Comparison of ENCODE assay signal across 1 cellular context in the genomic region with DNA sequence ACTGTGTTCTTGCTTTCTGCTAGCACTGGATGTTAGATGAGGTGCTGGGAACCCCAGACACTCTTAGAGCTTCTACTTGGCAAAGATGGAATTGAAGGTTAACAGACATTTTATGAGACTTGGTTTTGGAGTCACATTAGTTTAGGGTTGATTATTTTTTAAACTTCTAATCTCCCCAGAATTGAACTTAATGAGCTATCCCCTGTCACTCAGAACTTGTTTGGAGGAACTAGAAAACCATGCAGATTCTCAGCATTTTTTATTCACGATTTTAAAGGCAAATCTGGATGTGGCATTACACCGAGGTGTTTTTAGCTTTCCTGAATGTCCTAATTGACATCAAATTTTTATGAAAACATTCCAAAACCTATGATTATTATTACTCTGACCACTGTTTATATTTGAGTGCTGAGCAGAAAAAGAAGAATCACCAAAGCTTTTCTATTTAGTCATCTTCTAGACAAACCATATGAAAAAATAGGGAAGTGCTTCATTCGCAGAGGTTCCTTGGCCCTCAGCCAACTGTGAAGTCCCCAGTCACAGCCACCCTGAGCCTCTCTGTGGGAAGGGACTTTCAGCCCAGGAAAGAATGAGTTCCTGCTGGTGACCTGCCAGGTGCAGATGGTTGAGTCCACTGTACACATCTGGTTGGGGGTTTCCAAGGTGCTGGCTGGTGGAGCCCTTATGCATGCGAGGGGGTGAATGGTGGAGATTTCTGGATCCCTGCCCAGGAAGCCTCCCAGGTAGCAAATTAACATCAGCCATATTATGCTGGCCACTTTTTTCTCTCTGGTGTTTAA.
TF ChIP-seq lines count a peak whose summit lies in the region.

No MANE protein-coding gene starts in this region.

TF ChIP-seq in GM12878, 131 proteins besides CTCF, POLR2A, EP300 and RAD21 (continued from another document and continues in another):
- TF ChIP-seq, protein P1, sequence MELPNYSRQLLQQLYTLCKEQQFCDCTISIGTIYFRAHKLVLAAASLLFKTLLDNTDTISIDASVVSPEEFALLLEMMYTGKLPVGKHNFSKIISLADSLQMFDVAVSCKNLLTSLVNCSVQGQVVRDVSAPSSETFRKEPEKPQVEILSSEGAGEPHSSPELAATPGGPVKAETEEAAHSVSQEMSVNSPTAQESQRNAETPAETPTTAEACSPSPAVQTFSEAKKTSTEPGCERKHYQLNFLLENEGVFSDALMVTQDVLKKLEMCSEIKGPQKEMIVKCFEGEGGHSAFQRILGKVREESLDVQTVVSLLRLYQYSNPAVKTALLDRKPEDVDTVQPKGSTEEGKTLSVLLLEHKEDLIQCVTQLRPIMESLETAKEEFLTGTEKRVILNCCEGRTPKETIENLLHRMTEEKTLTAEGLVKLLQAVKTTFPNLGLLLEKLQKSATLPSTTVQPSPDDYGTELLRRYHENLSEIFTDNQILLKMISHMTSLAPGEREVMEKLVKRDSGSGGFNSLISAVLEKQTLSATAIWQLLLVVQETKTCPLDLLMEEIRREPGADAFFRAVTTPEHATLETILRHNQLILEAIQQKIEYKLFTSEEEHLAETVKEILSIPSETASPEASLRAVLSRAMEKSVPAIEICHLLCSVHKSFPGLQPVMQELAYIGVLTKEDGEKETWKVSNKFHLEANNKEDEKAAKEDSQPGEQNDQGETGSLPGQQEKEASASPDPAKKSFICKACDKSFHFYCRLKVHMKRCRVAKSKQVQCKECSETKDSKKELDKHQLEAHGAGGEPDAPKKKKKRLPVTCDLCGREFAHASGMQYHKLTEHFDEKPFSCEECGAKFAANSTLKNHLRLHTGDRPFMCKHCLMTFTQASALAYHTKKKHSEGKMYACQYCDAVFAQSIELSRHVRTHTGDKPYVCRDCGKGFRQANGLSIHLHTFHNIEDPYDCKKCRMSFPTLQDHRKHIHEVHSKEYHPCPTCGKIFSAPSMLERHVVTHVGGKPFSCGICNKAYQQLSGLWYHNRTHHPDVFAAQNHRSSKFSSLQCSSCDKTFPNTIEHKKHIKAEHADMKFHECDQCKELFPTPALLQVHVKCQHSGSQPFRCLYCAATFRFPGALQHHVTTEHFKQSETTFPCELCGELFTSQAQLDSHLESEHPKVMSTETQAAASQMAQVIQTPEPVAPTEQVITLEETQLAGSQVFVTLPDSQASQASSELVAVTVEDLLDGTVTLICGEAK (IDR thresholded peaks at IDR 0.05; ENCODE audit: borderline replicate concordance) = 0 out of 2 replicates have a peak, but pooled peaks have one; percentile 16
- TF ChIP-seq, protein P2, sequence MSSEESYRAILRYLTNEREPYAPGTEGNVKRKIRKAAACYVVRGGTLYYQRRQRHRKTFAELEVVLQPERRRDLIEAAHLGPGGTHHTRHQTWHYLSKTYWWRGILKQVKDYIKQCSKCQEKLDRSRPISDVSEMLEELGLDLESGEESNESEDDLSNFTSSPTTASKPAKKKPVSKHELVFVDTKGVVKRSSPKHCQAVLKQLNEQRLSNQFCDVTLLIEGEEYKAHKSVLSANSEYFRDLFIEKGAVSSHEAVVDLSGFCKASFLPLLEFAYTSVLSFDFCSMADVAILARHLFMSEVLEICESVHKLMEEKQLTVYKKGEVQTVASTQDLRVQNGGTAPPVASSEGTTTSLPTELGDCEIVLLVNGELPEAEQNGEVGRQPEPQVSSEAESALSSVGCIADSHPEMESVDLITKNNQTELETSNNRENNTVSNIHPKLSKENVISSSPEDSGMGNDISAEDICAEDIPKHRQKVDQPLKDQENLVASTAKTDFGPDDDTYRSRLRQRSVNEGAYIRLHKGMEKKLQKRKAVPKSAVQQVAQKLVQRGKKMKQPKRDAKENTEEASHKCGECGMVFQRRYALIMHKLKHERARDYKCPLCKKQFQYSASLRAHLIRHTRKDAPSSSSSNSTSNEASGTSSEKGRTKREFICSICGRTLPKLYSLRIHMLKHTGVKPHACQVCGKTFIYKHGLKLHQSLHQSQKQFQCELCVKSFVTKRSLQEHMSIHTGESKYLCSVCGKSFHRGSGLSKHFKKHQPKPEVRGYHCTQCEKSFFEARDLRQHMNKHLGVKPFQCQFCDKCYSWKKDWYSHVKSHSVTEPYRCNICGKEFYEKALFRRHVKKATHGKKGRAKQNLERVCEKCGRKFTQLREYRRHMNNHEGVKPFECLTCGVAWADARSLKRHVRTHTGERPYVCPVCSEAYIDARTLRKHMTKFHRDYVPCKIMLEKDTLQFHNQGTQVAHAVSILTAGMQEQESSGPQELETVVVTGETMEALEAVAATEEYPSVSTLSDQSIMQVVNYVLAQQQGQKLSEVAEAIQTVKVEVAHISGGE (CRISPR knock-in tag; IDR thresholded peaks at IDR 0.05) = no peak
- TF ChIP-seq SPI1 (IDR thresholded peaks at IDR 0.05; ENCODE audit: borderline replicate concordance, insufficient read depth, low read depth, low read length) (peak; percentile 100), BMI1 (IDR thresholded peaks at IDR 0.05; ENCODE audit: borderline replicate concordance) (peak; percentile 69; the same call in 1 of the 2 replicates), RBBP5 (conservative IDR thresholded peaks at IDR 0.05) (no peak), MEF2A (IDR thresholded peaks at IDR 0.05; ENCODE audit: insufficient read depth, low read depth, low read length) (peak; percentile 65; the same call in 1 of the 2 replicates), CHD2 (IDR thresholded peaks at IDR 0.05; ENCODE audit: borderline replicate concordance, low read depth, low read length) (peak; percentile 85), ZBED1 (IDR thresholded peaks at IDR 0.05; ENCODE audit: borderline replicate concordance) (peak; percentile 80; the same call in 1 of the 2 replicates), HDAC6 (IDR thresholded peaks at IDR 0.05; ENCODE audit: unreplicated experiment) (no peak), SIX5 (IDR thresholded peaks at IDR 0.05; ENCODE audit: low read depth, low read length, severe bottlenecking) (peak; percentile 11), WRNIP1 (IDR thresholded peaks at IDR 0.05; ENCODE audit: borderline replicate concordance, low read depth, low read length) (no peak), IKZF1 (conservative IDR thresholded peaks at IDR 0.05) (peak; percentile 96), IKZF2 (IDR thresholded peaks at IDR 0.05) (peak; percentile 97 to 98), MTA3 (IDR thresholded peaks at IDR 0.05; ENCODE audit: borderline replicate concordance, low read length) (peak; percentile 35; the same call in 1 of the 2 replicates), NR2C2 (IDR thresholded peaks at IDR 0.05; ENCODE audit: borderline replicate concordance, control insufficient read depth, insufficient read length, low read depth) (no peak), ASH2L (IDR thresholded peaks at IDR 0.05; ENCODE audit: borderline replicate concordance, low read depth) (no peak), CREM (IDR thresholded peaks at IDR 0.05; ENCODE audit: low read depth) (peak; percentile 87; the same call in 1 of the 2 replicates), JUND (IDR thresholded peaks at IDR 0.05; ENCODE audit: low read depth, low read length) (peak; percentile 85; the same call in 1 of the 2 replicates), PAX8 (IDR thresholded peaks at IDR 0.05) (no peak), CBX3 (IDR thresholded peaks at IDR 0.05; ENCODE audit: borderline replicate concordance, low read depth) (no peak), NFIC (IDR thresholded peaks at IDR 0.05; ENCODE audit: low read depth, low read length) (peak; percentile 94), BHLHE40 (IDR thresholded peaks at IDR 0.05; ENCODE audit: borderline replicate concordance in 1 of 2, low read depth in 2 of 2, low read length in 1 of 2) (peak; percentile 85 to 86), TARDBP (IDR thresholded peaks at IDR 0.05; ENCODE audit: borderline replicate concordance) (no peak), MEF2B (IDR thresholded peaks at IDR 0.05; ENCODE audit: partially characterized antibody, poor library complexity, severe bottlenecking) (peak; percentile 94), RUNX3 (IDR thresholded peaks at IDR 0.05; ENCODE audit: low read length) (peak; percentile 94), NR2C1 (IDR thresholded peaks at IDR 0.05) (no peak)
- TF ChIP-seq, protein P3, sequence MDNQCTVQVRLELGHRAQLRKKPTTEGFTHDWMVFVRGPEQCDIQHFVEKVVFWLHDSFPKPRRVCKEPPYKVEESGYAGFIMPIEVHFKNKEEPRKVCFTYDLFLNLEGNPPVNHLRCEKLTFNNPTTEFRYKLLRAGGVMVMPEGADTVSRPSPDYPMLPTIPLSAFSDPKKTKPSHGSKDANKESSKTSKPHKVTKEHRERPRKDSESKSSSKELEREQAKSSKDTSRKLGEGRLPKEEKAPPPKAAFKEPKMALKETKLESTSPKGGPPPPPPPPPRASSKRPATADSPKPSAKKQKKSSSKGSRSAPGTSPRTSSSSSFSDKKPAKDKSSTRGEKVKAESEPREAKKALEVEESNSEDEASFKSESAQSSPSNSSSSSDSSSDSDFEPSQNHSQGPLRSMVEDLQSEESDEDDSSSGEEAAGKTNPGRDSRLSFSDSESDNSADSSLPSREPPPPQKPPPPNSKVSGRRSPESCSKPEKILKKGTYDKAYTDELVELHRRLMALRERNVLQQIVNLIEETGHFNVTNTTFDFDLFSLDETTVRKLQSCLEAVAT (IDR thresholded peaks at IDR 0.05) = no peak
- TF ChIP-seq, protein P4, sequence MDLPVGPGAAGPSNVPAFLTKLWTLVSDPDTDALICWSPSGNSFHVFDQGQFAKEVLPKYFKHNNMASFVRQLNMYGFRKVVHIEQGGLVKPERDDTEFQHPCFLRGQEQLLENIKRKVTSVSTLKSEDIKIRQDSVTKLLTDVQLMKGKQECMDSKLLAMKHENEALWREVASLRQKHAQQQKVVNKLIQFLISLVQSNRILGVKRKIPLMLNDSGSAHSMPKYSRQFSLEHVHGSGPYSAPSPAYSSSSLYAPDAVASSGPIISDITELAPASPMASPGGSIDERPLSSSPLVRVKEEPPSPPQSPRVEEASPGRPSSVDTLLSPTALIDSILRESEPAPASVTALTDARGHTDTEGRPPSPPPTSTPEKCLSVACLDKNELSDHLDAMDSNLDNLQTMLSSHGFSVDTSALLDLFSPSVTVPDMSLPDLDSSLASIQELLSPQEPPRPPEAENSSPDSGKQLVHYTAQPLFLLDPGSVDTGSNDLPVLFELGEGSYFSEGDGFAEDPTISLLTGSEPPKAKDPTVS (IDR thresholded peaks at IDR 0.05; ENCODE audit: low read depth, low read length) = no peak
- TF ChIP-seq, protein P5, sequence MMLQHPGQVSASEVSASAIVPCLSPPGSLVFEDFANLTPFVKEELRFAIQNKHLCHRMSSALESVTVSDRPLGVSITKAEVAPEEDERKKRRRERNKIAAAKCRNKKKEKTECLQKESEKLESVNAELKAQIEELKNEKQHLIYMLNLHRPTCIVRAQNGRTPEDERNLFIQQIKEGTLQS (IDR thresholded peaks at IDR 0.05; ENCODE audit: borderline replicate concordance, extremely low read depth, low read depth, low read length) = no peak
- TF ChIP-seq, protein P6, sequence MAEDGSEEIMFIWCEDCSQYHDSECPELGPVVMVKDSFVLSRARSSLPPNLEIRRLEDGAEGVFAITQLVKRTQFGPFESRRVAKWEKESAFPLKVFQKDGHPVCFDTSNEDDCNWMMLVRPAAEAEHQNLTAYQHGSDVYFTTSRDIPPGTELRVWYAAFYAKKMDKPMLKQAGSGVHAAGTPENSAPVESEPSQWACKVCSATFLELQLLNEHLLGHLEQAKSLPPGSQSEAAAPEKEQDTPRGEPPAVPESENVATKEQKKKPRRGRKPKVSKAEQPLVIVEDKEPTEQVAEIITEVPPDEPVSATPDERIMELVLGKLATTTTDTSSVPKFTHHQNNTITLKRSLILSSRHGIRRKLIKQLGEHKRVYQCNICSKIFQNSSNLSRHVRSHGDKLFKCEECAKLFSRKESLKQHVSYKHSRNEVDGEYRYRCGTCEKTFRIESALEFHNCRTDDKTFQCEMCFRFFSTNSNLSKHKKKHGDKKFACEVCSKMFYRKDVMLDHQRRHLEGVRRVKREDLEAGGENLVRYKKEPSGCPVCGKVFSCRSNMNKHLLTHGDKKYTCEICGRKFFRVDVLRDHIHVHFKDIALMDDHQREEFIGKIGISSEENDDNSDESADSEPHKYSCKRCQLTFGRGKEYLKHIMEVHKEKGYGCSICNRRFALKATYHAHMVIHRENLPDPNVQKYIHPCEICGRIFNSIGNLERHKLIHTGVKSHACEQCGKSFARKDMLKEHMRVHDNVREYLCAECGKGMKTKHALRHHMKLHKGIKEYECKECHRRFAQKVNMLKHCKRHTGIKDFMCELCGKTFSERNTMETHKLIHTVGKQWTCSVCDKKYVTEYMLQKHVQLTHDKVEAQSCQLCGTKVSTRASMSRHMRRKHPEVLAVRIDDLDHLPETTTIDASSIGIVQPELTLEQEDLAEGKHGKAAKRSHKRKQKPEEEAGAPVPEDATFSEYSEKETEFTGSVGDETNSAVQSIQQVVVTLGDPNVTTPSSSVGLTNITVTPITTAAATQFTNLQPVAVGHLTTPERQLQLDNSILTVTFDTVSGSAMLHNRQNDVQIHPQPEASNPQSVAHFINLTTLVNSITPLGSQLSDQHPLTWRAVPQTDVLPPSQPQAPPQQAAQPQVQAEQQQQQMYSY (CRISPR knock-in tag; IDR thresholded peaks at IDR 0.05) = no peak
- TF ChIP-seq, protein P7, sequence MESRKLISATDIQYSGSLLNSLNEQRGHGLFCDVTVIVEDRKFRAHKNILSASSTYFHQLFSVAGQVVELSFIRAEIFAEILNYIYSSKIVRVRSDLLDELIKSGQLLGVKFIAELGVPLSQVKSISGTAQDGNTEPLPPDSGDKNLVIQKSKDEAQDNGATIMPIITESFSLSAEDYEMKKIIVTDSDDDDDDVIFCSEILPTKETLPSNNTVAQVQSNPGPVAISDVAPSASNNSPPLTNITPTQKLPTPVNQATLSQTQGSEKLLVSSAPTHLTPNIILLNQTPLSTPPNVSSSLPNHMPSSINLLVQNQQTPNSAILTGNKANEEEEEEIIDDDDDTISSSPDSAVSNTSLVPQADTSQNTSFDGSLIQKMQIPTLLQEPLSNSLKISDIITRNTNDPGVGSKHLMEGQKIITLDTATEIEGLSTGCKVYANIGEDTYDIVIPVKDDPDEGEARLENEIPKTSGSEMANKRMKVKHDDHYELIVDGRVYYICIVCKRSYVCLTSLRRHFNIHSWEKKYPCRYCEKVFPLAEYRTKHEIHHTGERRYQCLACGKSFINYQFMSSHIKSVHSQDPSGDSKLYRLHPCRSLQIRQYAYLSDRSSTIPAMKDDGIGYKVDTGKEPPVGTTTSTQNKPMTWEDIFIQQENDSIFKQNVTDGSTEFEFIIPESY (IDR thresholded peaks at IDR 0.05) = no peak
- TF ChIP-seq, protein P8, sequence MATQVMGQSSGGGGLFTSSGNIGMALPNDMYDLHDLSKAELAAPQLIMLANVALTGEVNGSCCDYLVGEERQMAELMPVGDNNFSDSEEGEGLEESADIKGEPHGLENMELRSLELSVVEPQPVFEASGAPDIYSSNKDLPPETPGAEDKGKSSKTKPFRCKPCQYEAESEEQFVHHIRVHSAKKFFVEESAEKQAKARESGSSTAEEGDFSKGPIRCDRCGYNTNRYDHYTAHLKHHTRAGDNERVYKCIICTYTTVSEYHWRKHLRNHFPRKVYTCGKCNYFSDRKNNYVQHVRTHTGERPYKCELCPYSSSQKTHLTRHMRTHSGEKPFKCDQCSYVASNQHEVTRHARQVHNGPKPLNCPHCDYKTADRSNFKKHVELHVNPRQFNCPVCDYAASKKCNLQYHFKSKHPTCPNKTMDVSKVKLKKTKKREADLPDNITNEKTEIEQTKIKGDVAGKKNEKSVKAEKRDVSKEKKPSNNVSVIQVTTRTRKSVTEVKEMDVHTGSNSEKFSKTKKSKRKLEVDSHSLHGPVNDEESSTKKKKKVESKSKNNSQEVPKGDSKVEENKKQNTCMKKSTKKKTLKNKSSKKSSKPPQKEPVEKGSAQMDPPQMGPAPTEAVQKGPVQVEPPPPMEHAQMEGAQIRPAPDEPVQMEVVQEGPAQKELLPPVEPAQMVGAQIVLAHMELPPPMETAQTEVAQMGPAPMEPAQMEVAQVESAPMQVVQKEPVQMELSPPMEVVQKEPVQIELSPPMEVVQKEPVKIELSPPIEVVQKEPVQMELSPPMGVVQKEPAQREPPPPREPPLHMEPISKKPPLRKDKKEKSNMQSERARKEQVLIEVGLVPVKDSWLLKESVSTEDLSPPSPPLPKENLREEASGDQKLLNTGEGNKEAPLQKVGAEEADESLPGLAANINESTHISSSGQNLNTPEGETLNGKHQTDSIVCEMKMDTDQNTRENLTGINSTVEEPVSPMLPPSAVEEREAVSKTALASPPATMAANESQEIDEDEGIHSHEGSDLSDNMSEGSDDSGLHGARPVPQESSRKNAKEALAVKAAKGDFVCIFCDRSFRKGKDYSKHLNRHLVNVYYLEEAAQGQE (IDR thresholded peaks at IDR 0.05; ENCODE audit: low read depth, low read length) = no peak
